In genomic region chr17:72294487-72294893, GRCh38 we compare ENCODE assay signal across 20 cellular contexts.
"Had no signal": no experiment of that assay in that cellular context is flagged by ENCODE, and none has a peak within 500 bp of the region (broad histone marks: within the 10 kb centered on the region; RNA-seq: fewer than 3 reads in every experiment).

No MANE protein-coding gene starts in this region.

- H3K36me3 ChIP-seq: colonic mucosa, esophagus muscularis mucosa, gastroesophageal sphincter, lower lobe of right lung, ovary, thyroid gland had no signal

- H3K27ac ChIP-seq: colonic mucosa, esophagus muscularis mucosa, foreskin keratinocyte, gastroesophageal sphincter, lower lobe of right lung, ovary, psoas muscle, thyroid gland had no signal

- H3K9me3 ChIP-seq: colonic mucosa, esophagus muscularis mucosa, gastroesophageal sphincter, lower lobe of right lung, ovary, psoas muscle, thyroid gland had no signal

- ATAC-seq: foreskin keratinocyte; gastroesophageal sphincter; left lobe of liver; lower lobe of right lung; natural killer cell; psoas muscle; stimulated activated naive B cell treated with anti-CD40 and anti-IgM and Interleukin-4, amounts not matched to agents 10 μg/mL and 1 μg/mL and 100 μg/mL, for 72 hours had no signal

- H3K4me1 ChIP-seq: colonic mucosa, esophagus muscularis mucosa, gastroesophageal sphincter, lower lobe of right lung, psoas muscle had no signal

- DNase-seq: colonic mucosa; effector CD8-positive, alpha-beta T cell; foreskin keratinocyte; hypothalamus; immature natural killer cell; islet precursor cell; lower lobe of right lung; natural killer cell; occipital lobe; ovary; posterior cingulate gyrus; psoas muscle; small intestine; stimulated activated CD4-positive, alpha-beta T cell treated with anti-CD3 and anti-CD28 coated beads, Interleukin-15, amount 100 ng/mL, for 24 hours; stimulated activated CD4-positive, alpha-beta T cell treated with anti-CD3 and anti-CD28 coated beads, Interleukin-2, amount 100 ng/mL, for 48 hours; stimulated activated naive B cell treated with anti-CD40 and anti-IgM and Interleukin-4, amounts not matched to agents 10 μg/mL and 1 μg/mL and 100 μg/mL, for 72 hours; thyroid gland had no signal

- H3K4me3 ChIP-seq: colonic mucosa, esophagus muscularis mucosa, gastroesophageal sphincter, lower lobe of right lung, ovary, psoas muscle, thyroid gland had no signal

- H3K27me3 ChIP-seq: colonic mucosa, ovary, thyroid gland had no signal
